8 cellular contexts compared by ENCODE assay signal in genomic region chr5:79512692-79513518, GRCh38. TPM values are rescaled to one million over a fixed set of nuclear protein-coding genes. Genes with fewer than 3 reads are reported as not detected.
DNase-seq lines count a peak whose midpoint lies in the region; ATAC-seq and TF ChIP-seq lines count a peak whose summit lies in the region.

No MANE protein-coding gene starts in this region.

- H2AFZ ChIP-seq in fibroblast of lung (ENCODE audit: low read length) = peak overlapping the region; percentile 74

- no peaks in the 10 kb centered on the region for H3K9me3 Mint-ChIP-seq in osteocyte (ENCODE audit: unreplicated experiment)

- H3K9ac ChIP-seq in fibroblast of lung (ENCODE audit: insufficient read depth, low read length) = peak overlapping the region; percentile 90

- no peaks in the 10 kb centered on the region for H3K36me3 ChIP-seq in fibroblast of lung (ENCODE audit: control insufficient read depth, insufficient read depth, low read length)

- H3K79me2 ChIP-seq in fibroblast of lung (ENCODE audit: control insufficient read depth, insufficient read depth, low read length) = no peaks in the 10 kb centered on the region

- H4K20me1 ChIP-seq in fibroblast of lung (ENCODE audit: control insufficient read depth, extremely low read depth, insufficient read depth, low read length) = no peaks in the 10 kb centered on the region

- peaks cover 3% of the 10 kb centered on the region for H3K27me3 Mint-ChIP-seq in osteocyte (ENCODE audit: unreplicated experiment)

- POLR2A ChIA-PET in HEK293T (lab: Yijun Ruan, JAX) = interaction anchor here (0.8 to 2.5 kb wide), 17 partner anchors 8 to 493 kb away, joined by 3 to 18 read pairs (median 6); partner anchors contain the start of gene TENT2

- CTCF ChIA-PET in HEK293T (lab: Yijun Ruan, JAX) = interaction anchor here (1.2 to 1.4 kb wide), 4 partner anchors 8 to 492 kb away, joined by 3 to 5 read pairs (median 3); no protein-coding TSS in a partner anchor

- H3K4me3 ChIP-seq in fibroblast of lung (replicated peaks in 1 of 4; ENCODE audit: control extremely low read depth in 1 of 4, insufficient read depth in 1 of 4, low read depth in 3 of 4, low read length in 4 of 4) = peak overlapping the region; percentile 77 to 83 (median 81)

- peak overlapping the region; percentile 98 for H3K4me2 ChIP-seq in fibroblast of lung (ENCODE audit: extremely low read depth, insufficient read depth, low read length)

- H3K27me3 ChIP-seq in fibroblast of lung (ENCODE audit: control insufficient read depth, insufficient read depth, low read length) = no peaks in the 10 kb centered on the region

- H3K27ac ChIP-seq in VCaP (peak overlapping the region; percentile 82), fibroblast of lung (ENCODE audit: insufficient read depth, low read length) (peak overlapping the region; percentile 85)

- DNase-seq in COR-L47 (lab: John Stamatoyannopoulos, UW) (peak; percentile 31), HEK293T (ENCODE audit: extremely low spot score) (peak; percentile 23), fibroblast of lung (ENCODE audit: low read depth in 2 of 2) (peak; percentile 41 to 54), osteocyte (ENCODE audit: extremely low spot score, unreplicated experiment) (no peak)
- no peak for DNase-seq in stimulated activated naive CD4-positive, alpha-beta T cell treated with Interleukin-2 at 50 U/mL for 16 hours (lab: John Stamatoyannopoulos, UW)

- peaks cover 6% of the 10 kb centered on the region for H3K4me1 ChIP-seq in fibroblast of lung (ENCODE audit: control insufficient read depth, extremely low read depth, insufficient read depth, low read length)

- no peaks in the 10 kb centered on the region for H3K36me3 Mint-ChIP-seq in osteocyte (ENCODE audit: unreplicated experiment)

- H3K4me1 Mint-ChIP-seq in osteocyte (ENCODE audit: unreplicated experiment) = peaks cover 35% of the 10 kb centered on the region

- H3K9me3 ChIP-seq in fibroblast of lung (ENCODE audit: control insufficient read depth, insufficient read depth, low read depth, low read length) = no peaks in the 10 kb centered on the region

- ATAC-seq in GM21723 (IDR thresholded peaks at IDR 0.05; ENCODE audit: unreplicated experiment) (no peak), HG02852 (IDR thresholded peaks at IDR 0.05; ENCODE audit: unreplicated experiment) (no peak)

- TF ChIP-seq CTCF in VCaP (conservative IDR thresholded peaks at IDR 0.05) (no peak), fibroblast of lung (conservative IDR thresholded peaks at IDR 0.05 in 1 of 2, IDR thresholded peaks at IDR 0.05 in 1 of 2; ENCODE audit: low read depth in 1 of 2, low read length in 2 of 2) (no peak), osteocyte (IDR thresholded peaks at IDR 0.05) (no peak)

- peak overlapping the region; percentile 89 for H3K4me3 Mint-ChIP-seq in osteocyte (ENCODE audit: unreplicated experiment)

- H3K27ac Mint-ChIP-seq in osteocyte (ENCODE audit: unreplicated experiment) = peak overlapping the region; percentile 89

TF ChIP-seq in HEK293T, 16 proteins besides CTCF, POLR2A, EP300 and RAD21:
- TF ChIP-seq ARNT (IDR thresholded peaks at IDR 0.05) (no peak), SP1 (IDR thresholded peaks at IDR 0.05) (no peak), ZNF384 (IDR thresholded peaks at IDR 0.05) (no peak), CTBP1 (IDR thresholded peaks at IDR 0.05; ENCODE audit: borderline replicate concordance) (no peak), ELF4 (IDR thresholded peaks at IDR 0.05) (no peak), L3MBTL2 (conservative IDR thresholded peaks at IDR 0.05) (no peak), FOXM1 (IDR thresholded peaks at IDR 0.05; ENCODE audit: borderline replicate concordance) (no peak), HDGF (IDR thresholded peaks at IDR 0.05; ENCODE audit: borderline replicate concordance) (no peak)

RNA-seq across cellular contexts. Expression of gene HOMER1, which starts 1.0 kb away (rescaled TPM):
- total RNA-seq in fibroblast of lung (6.8 and 8.7 TPM in 2 replicates), osteocyte (7.2 and 8.5 TPM in 2 replicates)
- polyA plus RNA-seq in fibroblast of lung = 3.8 and 3.9 TPM in 2 replicates
- polyA plus RNA-seq in fibroblast of lung (2012) = 2.6 and 3.0 TPM in 2 replicates
- polyA minus RNA-seq in fibroblast of lung (ENCODE audit: low replicate concordance) = 0.12 and 1.9 TPM in 2 replicates

Comparison
In these comparisons a context has a peak if more than half of its experiments do, and no peak if none do; other contexts are left out.
1. DNase-seq: peak in COR-L47 (single experiment), HEK293T (single experiment) and fibroblast of lung (2 of 2); none in osteocyte (single experiment) and stimulated activated naive CD4-positive, alpha-beta T cell treated with Interleukin-2 at 50 U/mL for 16 hours (single experiment).